Comparison of ENCODE assay signal across 14 cellular contexts in genomic region chr10:77081411-77082010, GRCh38.
"Had no signal": no experiment of that assay in that cellular context is flagged by ENCODE, and none has a peak within 500 bp of the region (broad histone marks: within the 10 kb centered on the region; RNA-seq: fewer than 3 reads in every experiment).

No MANE protein-coding gene starts in this region.

- H3K4me1 ChIP-seq: body of pancreas, testis had no signal

- H3K9me3 Mint-ChIP-seq: activated naive CD4-positive, alpha-beta T cell treated with anti-CD3 and anti-CD28 coated beads, Interleukin-2, amount 50 U/mL, for 24 hours; immature natural killer cell; naive thymus-derived CD8-positive, alpha-beta T cell had no signal

- H3K27me3 ChIP-seq: body of pancreas, sigmoid colon, testis had no signal

- DNase-seq: activated CD4-positive, alpha-beta T cell treated with anti-CD3 and anti-CD28 coated beads, Interleukin-2, amount 50 U/mL, for 1 hour; activated effector memory CD4-positive, alpha-beta T cell treated with Interleukin-2 at 50 U/mL for 16 hours; activated T-cell treated with anti-CD3 and anti-CD28 coated beads, Interleukin-2, amount 50 U/mL, for 1 hour; amniotic stem cell; body of pancreas; dermis blood vessel endothelial cell; immature natural killer cell; mucosa of descending colon; naive thymus-derived CD8-positive, alpha-beta T cell; sigmoid colon; stimulated activated CD4-positive, alpha-beta T cell treated with anti-CD3 and anti-CD28 coated beads, Interleukin-12 subunit alpha, Interleukin-12 subunit beta, amount 100 ng/mL, for 4 hours; stimulated activated naive CD8-positive, alpha-beta T cell treated with anti-CD3 and anti-CD28 coated beads, Interleukin-15, Interleukin-2, amounts not matched to agents 100 U/mL and 50 U/mL, for 24 hours; testis had no signal

- H3K27ac Mint-ChIP-seq: activated naive CD4-positive, alpha-beta T cell treated with anti-CD3 and anti-CD28 coated beads, Interleukin-2, amount 50 U/mL, for 24 hours; immature natural killer cell; naive thymus-derived CD8-positive, alpha-beta T cell had no signal

- H3K36me3 Mint-ChIP-seq: activated naive CD4-positive, alpha-beta T cell treated with anti-CD3 and anti-CD28 coated beads, Interleukin-2, amount 50 U/mL, for 24 hours; immature natural killer cell; naive thymus-derived CD8-positive, alpha-beta T cell had no signal

- H3K4me1 Mint-ChIP-seq: activated naive CD4-positive, alpha-beta T cell treated with anti-CD3 and anti-CD28 coated beads, Interleukin-2, amount 50 U/mL, for 24 hours; immature natural killer cell; naive thymus-derived CD8-positive, alpha-beta T cell had no signal

- ATAC-seq: body of pancreas; mucosa of descending colon; naive thymus-derived CD8-positive, alpha-beta T cell; stimulated activated naive CD8-positive, alpha-beta T cell treated with anti-CD3 and anti-CD28 coated beads, Interleukin-15, Interleukin-2, amounts not matched to agents 100 U/mL and 50 U/mL, for 24 hours had no signal

- H3K27ac ChIP-seq: body of pancreas, sigmoid colon, testis had no signal

- H3K4me3 Mint-ChIP-seq: activated naive CD4-positive, alpha-beta T cell treated with anti-CD3 and anti-CD28 coated beads, Interleukin-2, amount 50 U/mL, for 24 hours; immature natural killer cell; naive thymus-derived CD8-positive, alpha-beta T cell had no signal

- H3K27me3 Mint-ChIP-seq: activated naive CD4-positive, alpha-beta T cell treated with anti-CD3 and anti-CD28 coated beads, Interleukin-2, amount 50 U/mL, for 24 hours had no signal

- H3K9me3 ChIP-seq: body of pancreas, mucosa of descending colon, sigmoid colon, testis had no signal
